In genomic region chr1:22916469-22916817, GRCh38 we compare ENCODE assay signal across 1 cellular context.
TF ChIP-seq lines count a peak whose summit lies in the region.

No MANE protein-coding gene starts in this region.

TF ChIP-seq in endothelial cell of umbilical vein, 7 proteins besides CTCF, POLR2A, EP300 and RAD21 (continued from another document):
- TF ChIP-seq MAX (IDR thresholded peaks at IDR 0.05; ENCODE audit: insufficient read depth, insufficient read length) (no peak), MYC (IDR thresholded peaks at IDR 0.05; ENCODE audit: low read depth, low read length) (no peak), JUN (IDR thresholded peaks at IDR 0.05; ENCODE audit: borderline replicate concordance, insufficient read depth, insufficient read length, low read depth) (no peak), GATA2 (IDR thresholded peaks at IDR 0.05; ENCODE audit: insufficient read depth, insufficient read length, low read depth, low read length) (no peak), EZH2 (IDR thresholded peaks at IDR 0.05; ENCODE audit: borderline replicate concordance, low read depth, low read length, severe bottlenecking) (no peak), FOS (IDR thresholded peaks at IDR 0.05; ENCODE audit: borderline replicate concordance, insufficient read depth, low read length) (no peak)
